Comparison of ENCODE assay signal across 1 cellular context in the genomic region with DNA sequence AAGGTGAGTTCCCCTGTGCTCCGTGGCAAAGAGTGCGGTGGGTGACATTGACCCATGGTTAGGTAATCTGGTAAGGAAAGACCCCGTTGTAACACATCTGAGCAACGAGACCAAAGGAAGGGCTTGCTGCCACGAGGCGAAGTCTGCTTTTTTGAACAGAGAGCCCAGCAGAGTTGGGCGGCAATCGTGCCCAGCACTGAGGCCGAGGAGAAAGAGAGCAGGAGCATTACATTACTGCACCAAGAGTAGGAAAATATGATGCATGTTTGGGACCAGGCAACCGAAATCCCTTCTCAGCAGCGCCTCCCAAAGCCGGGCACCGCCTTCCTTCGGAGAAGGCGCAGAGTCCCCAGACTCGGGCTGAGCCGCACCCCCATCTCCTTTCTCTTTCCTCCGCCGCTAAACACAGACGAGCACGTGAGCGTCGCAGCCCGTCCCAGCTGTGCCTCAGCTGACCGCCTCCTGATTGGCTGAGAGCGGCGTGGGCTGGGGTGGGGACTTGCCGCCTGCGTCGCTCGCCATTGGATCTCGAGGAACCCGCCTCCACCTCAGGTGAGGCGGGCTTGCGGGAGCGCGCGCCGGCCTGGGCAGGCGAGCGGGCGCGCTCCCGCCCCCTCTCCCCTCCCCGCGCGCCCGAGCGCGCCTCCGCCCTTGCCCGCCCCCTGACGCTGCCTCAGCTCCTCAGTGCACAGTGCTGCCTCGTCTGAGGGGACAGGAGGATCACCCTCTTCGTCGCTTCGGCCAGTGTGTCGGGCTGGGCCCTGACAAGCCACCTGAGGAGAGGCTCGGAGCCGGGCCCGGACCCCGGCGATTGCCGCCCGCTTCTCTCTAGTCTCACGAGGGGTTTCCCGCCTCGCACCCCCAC.
A peak's percentile ranks its signal among the peaks of the same experiment; 100 is the strongest.
TF ChIP-seq lines count a peak whose summit lies in the region.

A gene (plus strand): TSS at position 684 of the 865 bp plus-strand sequence. CDS start 292 bp downstream, outside the sequence.

TF ChIP-seq in WTC11, 78 proteins besides CTCF, POLR2A, EP300 and RAD21 (continued from another document):
- TF ChIP-seq, protein P1, sequence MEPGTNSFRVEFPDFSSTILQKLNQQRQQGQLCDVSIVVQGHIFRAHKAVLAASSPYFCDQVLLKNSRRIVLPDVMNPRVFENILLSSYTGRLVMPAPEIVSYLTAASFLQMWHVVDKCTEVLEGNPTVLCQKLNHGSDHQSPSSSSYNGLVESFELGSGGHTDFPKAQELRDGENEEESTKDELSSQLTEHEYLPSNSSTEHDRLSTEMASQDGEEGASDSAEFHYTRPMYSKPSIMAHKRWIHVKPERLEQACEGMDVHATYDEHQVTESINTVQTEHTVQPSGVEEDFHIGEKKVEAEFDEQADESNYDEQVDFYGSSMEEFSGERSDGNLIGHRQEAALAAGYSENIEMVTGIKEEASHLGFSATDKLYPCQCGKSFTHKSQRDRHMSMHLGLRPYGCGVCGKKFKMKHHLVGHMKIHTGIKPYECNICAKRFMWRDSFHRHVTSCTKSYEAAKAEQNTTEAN (CRISPR knock-in tag; IDR thresholded peaks at IDR 0.05) = no peak; the same call in 1 of the 2 replicates
- TF ChIP-seq, protein P2, sequence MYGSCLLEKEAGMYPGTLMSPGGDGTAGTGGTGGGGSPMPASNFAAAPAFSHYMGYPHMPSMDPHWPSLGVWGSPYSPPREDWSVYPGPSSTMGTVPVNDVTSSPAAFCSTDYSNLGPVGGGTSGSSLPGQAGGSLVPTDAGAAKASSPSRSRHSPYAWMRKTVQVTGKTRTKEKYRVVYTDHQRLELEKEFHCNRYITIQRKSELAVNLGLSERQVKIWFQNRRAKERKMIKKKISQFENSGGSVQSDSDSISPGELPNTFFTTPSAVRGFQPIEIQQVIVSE (CRISPR knock-in tag; IDR thresholded peaks at IDR 0.05; ENCODE audit: borderline replicate concordance) = no peak
- TF ChIP-seq ZNF317 (CRISPR knock-in tag; IDR thresholded peaks at IDR 0.05; ENCODE audit: borderline replicate concordance, low read depth) (no peak), ZNF671 (CRISPR knock-in tag; IDR thresholded peaks at IDR 0.05) (no peak), SMAD4 (CRISPR knock-in tag; IDR thresholded peaks at IDR 0.05) (no peak), TEAD4 (CRISPR knock-in tag; IDR thresholded peaks at IDR 0.05) (no peak), SOX15 (CRISPR knock-in tag; IDR thresholded peaks at IDR 0.05) (no peak), ESRRA (CRISPR knock-in tag; IDR thresholded peaks at IDR 0.05; ENCODE audit: borderline replicate concordance) (0 out of 2 replicates have a peak, but pooled peaks have one; percentile 34), CREB1 (CRISPR knock-in tag; IDR thresholded peaks at IDR 0.05) (peak; percentile 30; the same call in 1 of the 2 replicates), NFYB (CRISPR knock-in tag; conservative IDR thresholded peaks at IDR 0.05; ENCODE audit: low read depth) (peak; percentile 79), GTF2I (CRISPR knock-in tag; conservative IDR thresholded peaks at IDR 0.05) (no peak), CBFB (CRISPR knock-in tag; IDR thresholded peaks at IDR 0.05; ENCODE audit: low read depth) (no peak; the same call in 1 of the 2 replicates), NFE2L1 (CRISPR knock-in tag; IDR thresholded peaks at IDR 0.05) (peak; percentile 54; the same call in 1 of the 2 replicates), ELF4 (CRISPR knock-in tag; IDR thresholded peaks at IDR 0.05; ENCODE audit: low read depth) (no peak), NR2C2 (CRISPR knock-in tag; IDR thresholded peaks at IDR 0.05) (no peak), RORB (CRISPR knock-in tag; IDR thresholded peaks at IDR 0.05) (no peak), ZNF219 (CRISPR knock-in tag; IDR thresholded peaks at IDR 0.05; ENCODE audit: borderline replicate concordance) (no peak)
- TF ChIP-seq, protein P3, sequence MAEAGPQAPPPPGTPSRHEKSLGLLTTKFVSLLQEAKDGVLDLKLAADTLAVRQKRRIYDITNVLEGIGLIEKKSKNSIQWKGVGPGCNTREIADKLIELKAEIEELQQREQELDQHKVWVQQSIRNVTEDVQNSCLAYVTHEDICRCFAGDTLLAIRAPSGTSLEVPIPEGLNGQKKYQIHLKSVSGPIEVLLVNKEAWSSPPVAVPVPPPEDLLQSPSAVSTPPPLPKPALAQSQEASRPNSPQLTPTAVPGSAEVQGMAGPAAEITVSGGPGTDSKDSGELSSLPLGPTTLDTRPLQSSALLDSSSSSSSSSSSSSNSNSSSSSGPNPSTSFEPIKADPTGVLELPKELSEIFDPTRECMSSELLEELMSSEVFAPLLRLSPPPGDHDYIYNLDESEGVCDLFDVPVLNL (CRISPR knock-in tag; IDR thresholded peaks at IDR 0.05; ENCODE audit: borderline replicate concordance, low read depth) = no peak
- TF ChIP-seq, protein P4, sequence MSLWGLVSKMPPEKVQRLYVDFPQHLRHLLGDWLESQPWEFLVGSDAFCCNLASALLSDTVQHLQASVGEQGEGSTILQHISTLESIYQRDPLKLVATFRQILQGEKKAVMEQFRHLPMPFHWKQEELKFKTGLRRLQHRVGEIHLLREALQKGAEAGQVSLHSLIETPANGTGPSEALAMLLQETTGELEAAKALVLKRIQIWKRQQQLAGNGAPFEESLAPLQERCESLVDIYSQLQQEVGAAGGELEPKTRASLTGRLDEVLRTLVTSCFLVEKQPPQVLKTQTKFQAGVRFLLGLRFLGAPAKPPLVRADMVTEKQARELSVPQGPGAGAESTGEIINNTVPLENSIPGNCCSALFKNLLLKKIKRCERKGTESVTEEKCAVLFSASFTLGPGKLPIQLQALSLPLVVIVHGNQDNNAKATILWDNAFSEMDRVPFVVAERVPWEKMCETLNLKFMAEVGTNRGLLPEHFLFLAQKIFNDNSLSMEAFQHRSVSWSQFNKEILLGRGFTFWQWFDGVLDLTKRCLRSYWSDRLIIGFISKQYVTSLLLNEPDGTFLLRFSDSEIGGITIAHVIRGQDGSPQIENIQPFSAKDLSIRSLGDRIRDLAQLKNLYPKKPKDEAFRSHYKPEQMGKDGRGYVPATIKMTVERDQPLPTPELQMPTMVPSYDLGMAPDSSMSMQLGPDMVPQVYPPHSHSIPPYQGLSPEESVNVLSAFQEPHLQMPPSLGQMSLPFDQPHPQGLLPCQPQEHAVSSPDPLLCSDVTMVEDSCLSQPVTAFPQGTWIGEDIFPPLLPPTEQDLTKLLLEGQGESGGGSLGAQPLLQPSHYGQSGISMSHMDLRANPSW (CRISPR knock-in tag; conservative IDR thresholded peaks at IDR 0.05; ENCODE audit: low read depth) = no peak
- TF ChIP-seq, protein P5, sequence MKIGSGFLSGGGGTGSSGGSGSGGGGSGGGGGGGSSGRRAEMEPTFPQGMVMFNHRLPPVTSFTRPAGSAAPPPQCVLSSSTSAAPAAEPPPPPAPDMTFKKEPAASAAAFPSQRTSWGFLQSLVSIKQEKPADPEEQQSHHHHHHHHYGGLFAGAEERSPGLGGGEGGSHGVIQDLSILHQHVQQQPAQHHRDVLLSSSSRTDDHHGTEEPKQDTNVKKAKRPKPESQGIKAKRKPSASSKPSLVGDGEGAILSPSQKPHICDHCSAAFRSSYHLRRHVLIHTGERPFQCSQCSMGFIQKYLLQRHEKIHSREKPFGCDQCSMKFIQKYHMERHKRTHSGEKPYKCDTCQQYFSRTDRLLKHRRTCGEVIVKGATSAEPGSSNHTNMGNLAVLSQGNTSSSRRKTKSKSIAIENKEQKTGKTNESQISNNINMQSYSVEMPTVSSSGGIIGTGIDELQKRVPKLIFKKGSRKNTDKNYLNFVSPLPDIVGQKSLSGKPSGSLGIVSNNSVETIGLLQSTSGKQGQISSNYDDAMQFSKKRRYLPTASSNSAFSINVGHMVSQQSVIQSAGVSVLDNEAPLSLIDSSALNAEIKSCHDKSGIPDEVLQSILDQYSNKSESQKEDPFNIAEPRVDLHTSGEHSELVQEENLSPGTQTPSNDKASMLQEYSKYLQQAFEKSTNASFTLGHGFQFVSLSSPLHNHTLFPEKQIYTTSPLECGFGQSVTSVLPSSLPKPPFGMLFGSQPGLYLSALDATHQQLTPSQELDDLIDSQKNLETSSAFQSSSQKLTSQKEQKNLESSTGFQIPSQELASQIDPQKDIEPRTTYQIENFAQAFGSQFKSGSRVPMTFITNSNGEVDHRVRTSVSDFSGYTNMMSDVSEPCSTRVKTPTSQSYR (CRISPR knock-in tag; IDR thresholded peaks at IDR 0.05) = no peak; the same call in 1 of the 2 replicates
- TF ChIP-seq, protein P6, sequence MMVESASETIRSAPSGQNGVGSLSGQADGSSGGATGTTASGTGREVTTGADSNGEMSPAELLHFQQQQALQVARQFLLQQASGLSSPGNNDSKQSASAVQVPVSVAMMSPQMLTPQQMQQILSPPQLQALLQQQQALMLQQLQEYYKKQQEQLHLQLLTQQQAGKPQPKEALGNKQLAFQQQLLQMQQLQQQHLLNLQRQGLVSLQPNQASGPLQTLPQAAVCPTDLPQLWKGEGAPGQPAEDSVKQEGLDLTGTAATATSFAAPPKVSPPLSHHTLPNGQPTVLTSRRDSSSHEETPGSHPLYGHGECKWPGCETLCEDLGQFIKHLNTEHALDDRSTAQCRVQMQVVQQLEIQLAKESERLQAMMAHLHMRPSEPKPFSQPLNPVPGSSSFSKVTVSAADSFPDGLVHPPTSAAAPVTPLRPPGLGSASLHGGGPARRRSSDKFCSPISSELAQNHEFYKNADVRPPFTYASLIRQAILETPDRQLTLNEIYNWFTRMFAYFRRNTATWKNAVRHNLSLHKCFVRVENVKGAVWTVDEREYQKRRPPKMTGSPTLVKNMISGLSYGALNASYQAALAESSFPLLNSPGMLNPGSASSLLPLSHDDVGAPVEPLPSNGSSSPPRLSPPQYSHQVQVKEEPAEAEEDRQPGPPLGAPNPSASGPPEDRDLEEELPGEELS (CRISPR knock-in tag; IDR thresholded peaks at IDR 0.05) = peak; percentile 87
- TF ChIP-seq, protein P7, sequence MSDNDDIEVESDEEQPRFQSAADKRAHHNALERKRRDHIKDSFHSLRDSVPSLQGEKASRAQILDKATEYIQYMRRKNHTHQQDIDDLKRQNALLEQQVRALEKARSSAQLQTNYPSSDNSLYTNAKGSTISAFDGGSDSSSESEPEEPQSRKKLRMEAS (CRISPR knock-in tag; IDR thresholded peaks at IDR 0.05) = peak; percentile 94
- TF ChIP-seq, protein P8, sequence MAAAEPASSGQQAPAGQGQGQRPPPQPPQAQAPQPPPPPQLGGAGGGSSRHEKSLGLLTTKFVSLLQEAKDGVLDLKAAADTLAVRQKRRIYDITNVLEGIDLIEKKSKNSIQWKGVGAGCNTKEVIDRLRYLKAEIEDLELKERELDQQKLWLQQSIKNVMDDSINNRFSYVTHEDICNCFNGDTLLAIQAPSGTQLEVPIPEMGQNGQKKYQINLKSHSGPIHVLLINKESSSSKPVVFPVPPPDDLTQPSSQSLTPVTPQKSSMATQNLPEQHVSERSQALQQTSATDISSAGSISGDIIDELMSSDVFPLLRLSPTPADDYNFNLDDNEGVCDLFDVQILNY (CRISPR knock-in tag; IDR thresholded peaks at IDR 0.05) = 0 out of 2 replicates have a peak, but pooled peaks have one; percentile 61
- TF ChIP-seq, protein P9, sequence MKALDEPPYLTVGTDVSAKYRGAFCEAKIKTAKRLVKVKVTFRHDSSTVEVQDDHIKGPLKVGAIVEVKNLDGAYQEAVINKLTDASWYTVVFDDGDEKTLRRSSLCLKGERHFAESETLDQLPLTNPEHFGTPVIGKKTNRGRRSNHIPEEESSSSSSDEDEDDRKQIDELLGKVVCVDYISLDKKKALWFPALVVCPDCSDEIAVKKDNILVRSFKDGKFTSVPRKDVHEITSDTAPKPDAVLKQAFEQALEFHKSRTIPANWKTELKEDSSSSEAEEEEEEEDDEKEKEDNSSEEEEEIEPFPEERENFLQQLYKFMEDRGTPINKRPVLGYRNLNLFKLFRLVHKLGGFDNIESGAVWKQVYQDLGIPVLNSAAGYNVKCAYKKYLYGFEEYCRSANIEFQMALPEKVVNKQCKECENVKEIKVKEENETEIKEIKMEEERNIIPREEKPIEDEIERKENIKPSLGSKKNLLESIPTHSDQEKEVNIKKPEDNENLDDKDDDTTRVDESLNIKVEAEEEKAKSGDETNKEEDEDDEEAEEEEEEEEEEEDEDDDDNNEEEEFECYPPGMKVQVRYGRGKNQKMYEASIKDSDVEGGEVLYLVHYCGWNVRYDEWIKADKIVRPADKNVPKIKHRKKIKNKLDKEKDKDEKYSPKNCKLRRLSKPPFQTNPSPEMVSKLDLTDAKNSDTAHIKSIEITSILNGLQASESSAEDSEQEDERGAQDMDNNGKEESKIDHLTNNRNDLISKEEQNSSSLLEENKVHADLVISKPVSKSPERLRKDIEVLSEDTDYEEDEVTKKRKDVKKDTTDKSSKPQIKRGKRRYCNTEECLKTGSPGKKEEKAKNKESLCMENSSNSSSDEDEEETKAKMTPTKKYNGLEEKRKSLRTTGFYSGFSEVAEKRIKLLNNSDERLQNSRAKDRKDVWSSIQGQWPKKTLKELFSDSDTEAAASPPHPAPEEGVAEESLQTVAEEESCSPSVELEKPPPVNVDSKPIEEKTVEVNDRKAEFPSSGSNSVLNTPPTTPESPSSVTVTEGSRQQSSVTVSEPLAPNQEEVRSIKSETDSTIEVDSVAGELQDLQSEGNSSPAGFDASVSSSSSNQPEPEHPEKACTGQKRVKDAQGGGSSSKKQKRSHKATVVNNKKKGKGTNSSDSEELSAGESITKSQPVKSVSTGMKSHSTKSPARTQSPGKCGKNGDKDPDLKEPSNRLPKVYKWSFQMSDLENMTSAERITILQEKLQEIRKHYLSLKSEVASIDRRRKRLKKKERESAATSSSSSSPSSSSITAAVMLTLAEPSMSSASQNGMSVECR (CRISPR knock-in tag; IDR thresholded peaks at IDR 0.05; ENCODE audit: borderline replicate concordance) = no peak; the same call in 1 of the 2 replicates
- TF ChIP-seq, protein P10, sequence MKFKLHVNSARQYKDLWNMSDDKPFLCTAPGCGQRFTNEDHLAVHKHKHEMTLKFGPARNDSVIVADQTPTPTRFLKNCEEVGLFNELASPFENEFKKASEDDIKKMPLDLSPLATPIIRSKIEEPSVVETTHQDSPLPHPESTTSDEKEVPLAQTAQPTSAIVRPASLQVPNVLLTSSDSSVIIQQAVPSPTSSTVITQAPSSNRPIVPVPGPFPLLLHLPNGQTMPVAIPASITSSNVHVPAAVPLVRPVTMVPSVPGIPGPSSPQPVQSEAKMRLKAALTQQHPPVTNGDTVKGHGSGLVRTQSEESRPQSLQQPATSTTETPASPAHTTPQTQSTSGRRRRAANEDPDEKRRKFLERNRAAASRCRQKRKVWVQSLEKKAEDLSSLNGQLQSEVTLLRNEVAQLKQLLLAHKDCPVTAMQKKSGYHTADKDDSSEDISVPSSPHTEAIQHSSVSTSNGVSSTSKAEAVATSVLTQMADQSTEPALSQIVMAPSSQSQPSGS (CRISPR knock-in tag; IDR thresholded peaks at IDR 0.05; ENCODE audit: borderline replicate concordance, low read depth) = no peak
